Comparison of ENCODE assay signal across 16 cellular contexts in the genomic region with DNA sequence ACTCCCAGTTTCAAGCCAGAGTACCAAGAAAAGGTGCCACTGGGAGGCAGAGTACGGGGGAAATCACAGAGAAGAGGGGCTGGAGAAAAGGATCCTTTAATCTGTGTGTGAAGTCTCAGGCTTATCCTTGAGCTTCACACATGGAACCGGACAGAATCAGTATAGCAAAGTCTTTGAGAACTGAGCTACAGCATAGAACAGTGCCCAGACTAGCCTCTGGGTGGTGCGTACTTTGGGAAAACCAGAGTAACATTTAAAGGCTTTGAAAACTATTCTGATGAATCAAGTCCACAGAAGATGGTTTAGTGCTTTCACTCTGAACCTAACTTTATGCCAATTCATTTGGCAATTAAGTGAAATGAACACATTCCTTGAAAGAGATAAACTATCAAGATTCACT.
DNase-seq lines count a peak whose midpoint lies in the region; ATAC-seq and TF ChIP-seq lines count a peak whose summit lies in the region.
"Had no signal": no experiment of that assay in that cellular context is flagged by ENCODE, and none has a peak within 500 bp of the region (broad histone marks: within the 10 kb centered on the region; RNA-seq: fewer than 3 reads in every experiment).

No MANE protein-coding gene starts in this region.

- no peaks in the 10 kb centered on the region for H3K79me2 ChIP-seq in hepatocyte

- no peak for TF ChIP-seq CTCF in hepatocyte (IDR thresholded peaks at IDR 0.05; ENCODE audit: poor library complexity)

- H3K27me3 Mint-ChIP-seq in effector memory CD8-positive, alpha-beta T cell, result no peaks in the 10 kb centered on the region
- H3K27me3 Mint-ChIP-seq: activated CD4-positive, alpha-beta memory T cell treated with anti-CD3 and anti-CD28 coated beads, Interleukin-2, amount 10 ng/mL, durations not matched to agents 7 days and 5 days; CD4-positive, alpha-beta memory T cell; naive B cell had no signal

- no peak overlapping the region for H2AFZ ChIP-seq in hepatocyte

- no peak overlapping the region for H3K4me3 Mint-ChIP-seq in effector memory CD8-positive, alpha-beta T cell
- H3K4me3 Mint-ChIP-seq: activated CD4-positive, alpha-beta memory T cell treated with anti-CD3 and anti-CD28 coated beads, Interleukin-2, amount 10 ng/mL, durations not matched to agents 7 days and 5 days; CD4-positive, alpha-beta memory T cell; naive B cell had no signal

- H3K4me1 ChIP-seq in hepatocyte (ENCODE audit: insufficient read depth), result no peaks in the 10 kb centered on the region
- H3K4me1 ChIP-seq: thyroid gland had no signal

- in situ Hi-C loops in ACHN (cut with HindIII; ENCODE audit: low pct_ligation_motif_present, low pct_unique_long_range_greater_than_20kb, low sequenced_read_pairs), result no loop called here

- H4K20me1 ChIP-seq in hepatocyte (ENCODE audit: insufficient read depth, poor library complexity, severe bottlenecking), result no peaks in the 10 kb centered on the region

- POLR2A ChIA-PET in HEK293T (lab: Yijun Ruan, JAX), result interaction anchor here (1.1 kb wide), 1 partner anchor 8 kb away, joined by 4 read pairs; no protein-coding TSS in a partner anchor

- H3K27me3 ChIP-seq in hepatocyte, result no peaks in the 10 kb centered on the region
- H3K27me3 ChIP-seq: thyroid gland had no signal

- H3K9me3 Mint-ChIP-seq in effector memory CD8-positive, alpha-beta T cell, result no peaks in the 10 kb centered on the region

- H3K4me1 Mint-ChIP-seq in effector memory CD8-positive, alpha-beta T cell (ENCODE audit: low read depth in 2 of 2), result peaks cover 0 to 12% of the 10 kb centered on the region in 2 donors

- no peaks in the 10 kb centered on the region for H3K36me3 ChIP-seq in hepatocyte (replicated peaks; ENCODE audit: insufficient read depth, low read depth)
- H3K36me3 ChIP-seq: thyroid gland had no signal

- H3K4me2 ChIP-seq in hepatocyte, result no peak overlapping the region

- no peak overlapping the region for H3K4me3 ChIP-seq in hepatocyte
- H3K4me3 ChIP-seq: skin epidermis, thyroid gland had no signal

- 55% methylated on average over 3 of the region's 3 CpGs for WGBS in hepatocyte (ENCODE audit: low lambda C conversion rate, missing lambda C conversion rate)

- DNase-seq in ACHN, result peak; percentile 67
- DNase-seq in HCEC 1CT, result peak; percentile 48
- peak; percentile 62 for DNase-seq in amniotic epithelial cell (ENCODE audit: low read depth)
- peak; percentile 20 for DNase-seq in hepatocyte (ENCODE audit: low spot score)
- no peak for DNase-seq in HEK293T (ENCODE audit: extremely low spot score)
- no peak for DNase-seq in middle frontal gyrus (ENCODE audit: extremely low spot score, low spot score)
- no peak for DNase-seq in effector memory CD8-positive, alpha-beta T cell
- DNase-seq in OCI-M2 (lab: John Stamatoyannopoulos, UW; ENCODE audit: unreplicated experiment), result no peak
- DNase-seq: activated CD4-positive, alpha-beta memory T cell treated with anti-CD3 and anti-CD28 coated beads, Interleukin-2, amount 10 ng/mL, durations not matched to agents 7 days and 5 days; activated naive CD4-positive, alpha-beta T cell treated with anti-CD3 and anti-CD28 coated beads, Interleukin-2, amount 50 U/mL, for 16 hours; CD4-positive, alpha-beta memory T cell; naive B cell; NCI-H1048; NCI-H69; thyroid gland had no signal

- no peak overlapping the region for H3K27ac ChIP-seq in hepatocyte
- H3K27ac ChIP-seq: skin epidermis, thyroid gland had no signal

- no peak for ATAC-seq in effector memory CD8-positive, alpha-beta T cell (replicated peaks)

- no peak overlapping the region for H3K27ac Mint-ChIP-seq in effector memory CD8-positive, alpha-beta T cell
- H3K27ac Mint-ChIP-seq: activated CD4-positive, alpha-beta memory T cell treated with anti-CD3 and anti-CD28 coated beads, Interleukin-2, amount 10 ng/mL, durations not matched to agents 7 days and 5 days had no signal

- H3K9me3 ChIP-seq in hepatocyte (ENCODE audit: low read depth), result no peaks in the 10 kb centered on the region
- H3K9me3 ChIP-seq: thyroid gland had no signal

- CTCF ChIA-PET in HEK293T (lab: Yijun Ruan, JAX), result no interaction called here

- no peaks in the 10 kb centered on the region for H3K9me2 ChIP-seq in hepatocyte (replicated peaks; ENCODE audit: insufficient read depth)

- no peaks in the 10 kb centered on the region for H3K36me3 Mint-ChIP-seq in effector memory CD8-positive, alpha-beta T cell (ENCODE audit: insufficient read depth)

TF ChIP-seq in HEK293T, 16 proteins besides CTCF, POLR2A, EP300 and RAD21:
- TF ChIP-seq LEF1 (IDR thresholded peaks at IDR 0.05; ENCODE audit: borderline replicate concordance) (no peak), BHLHE40 (IDR thresholded peaks at IDR 0.05; ENCODE audit: borderline replicate concordance) (no peak), CTBP1 (IDR thresholded peaks at IDR 0.05; ENCODE audit: borderline replicate concordance) (no peak), FOXM1 (IDR thresholded peaks at IDR 0.05; ENCODE audit: borderline replicate concordance) (no peak), ARNT (IDR thresholded peaks at IDR 0.05) (no peak)

Comparison
In these comparisons a context has a peak if more than half of its experiments do, and no peak if none do; other contexts are left out.
1. DNase-seq: peak in ACHN (single experiment), HCEC 1CT (single experiment), amniotic epithelial cell (single experiment) and hepatocyte (single experiment); none in HEK293T (single experiment), middle frontal gyrus (single experiment), effector memory CD8-positive, alpha-beta T cell (0 of 3) and OCI-M2 (single experiment).